In the genomic region with DNA sequence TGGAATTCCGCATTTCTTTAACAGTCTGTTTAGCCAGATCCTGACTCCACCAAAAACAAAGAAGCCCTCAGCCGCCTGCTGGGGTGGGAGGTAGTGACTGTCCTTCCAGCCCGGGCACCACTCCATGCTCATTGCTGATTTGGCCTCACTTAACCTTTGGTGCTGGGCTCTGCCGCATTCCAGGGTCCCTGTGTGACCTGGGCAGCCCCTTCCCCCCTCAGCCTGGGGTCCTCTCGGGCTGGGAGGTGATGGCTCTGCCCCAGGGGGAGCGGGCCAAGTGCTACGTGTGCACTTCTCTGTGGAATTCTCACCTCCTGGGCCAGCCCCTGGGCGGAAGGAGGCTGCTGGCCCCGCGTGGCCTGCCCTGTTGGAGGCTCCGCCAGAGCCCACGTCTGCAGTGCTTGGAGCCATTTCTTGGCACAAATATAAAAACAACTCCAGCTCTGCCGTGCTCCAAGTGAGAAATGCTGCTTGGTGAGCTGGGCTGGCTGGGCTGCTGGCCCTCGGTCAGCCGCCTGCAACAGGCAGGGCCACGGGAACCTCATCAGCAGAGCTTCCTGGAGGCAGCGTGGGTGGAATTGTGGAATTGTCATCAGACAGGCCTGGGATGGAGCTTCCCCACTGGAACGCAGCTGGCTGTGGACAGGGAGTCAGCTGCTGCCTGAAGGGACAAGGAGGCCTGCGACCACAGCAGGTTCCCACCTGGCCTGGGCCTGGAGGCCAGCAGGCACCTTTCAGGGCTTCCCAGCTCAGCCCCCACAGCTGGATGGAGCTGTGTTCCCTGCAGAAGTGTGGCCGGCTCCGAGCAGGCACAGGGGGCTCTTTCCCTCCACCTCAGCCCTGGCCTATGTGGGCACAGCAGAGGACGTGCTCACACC, we compare ENCODE assay signal across 10 cellular contexts.
DNase-seq lines count a peak whose midpoint lies in the region; ATAC-seq and TF ChIP-seq lines count a peak whose summit lies in the region.
"Had no signal": no experiment of that assay in that cellular context is flagged by ENCODE, and none has a peak within 500 bp of the region (broad histone marks: within the 10 kb centered on the region; RNA-seq: fewer than 3 reads in every experiment).

No MANE protein-coding gene starts in this region.

- WGBS in right lobe of liver (ENCODE audit: insufficient coverage, low coverage, low lambda C conversion rate, missing lambda C conversion rate), result 50% methylated on average over 3 of the region's 22 CpGs

- H3K4me3 ChIP-seq in right lobe of liver (no peak overlapping the region), skeletal muscle tissue (ENCODE audit: low read length in 3 of 3) (no peak overlapping the region), A673 (ENCODE audit: low read depth, low read length, poor library complexity, severe bottlenecking) (no peak overlapping the region)

- TF ChIP-seq POLR2A in right lobe of liver (IDR thresholded peaks at IDR 0.05), result no peak

- H3K9ac ChIP-seq in skeletal muscle tissue (ENCODE audit: low read depth in 1 of 3, low read length in 3 of 3), result peak overlapping the region in 2 of 3 donors; percentile 23 to 60

- H3K36me3 ChIP-seq in right lobe of liver (no peaks in the 10 kb centered on the region), skeletal muscle tissue (ENCODE audit: control insufficient read depth in 3 of 3, insufficient read depth in 3 of 3, low read length in 3 of 3) (no peaks in the 10 kb centered on the region), A673 (ENCODE audit: insufficient read depth, low read length, poor library complexity, severe bottlenecking) (no peaks in the 10 kb centered on the region)

- POLR2A ChIA-PET in A673 (lab: Charles Lee; ENCODE audit: low non-redundant PET), result no interaction called here

- intact Hi-C loops in right lobe of liver (cut with DNase I) (no loop called here), A673 (cut with micrococcal nuclease; ENCODE audit: unreplicated experiment) (no loop called here)

- peak in 3 of 4 donors; percentile 16 to 51 (median 44) for ATAC-seq in right lobe of liver
- no peak for ATAC-seq in HG03045 (IDR thresholded peaks at IDR 0.05; ENCODE audit: unreplicated experiment)
- ATAC-seq: naive thymus-derived CD8-positive, alpha-beta T cell had no signal

- no peak for TF ChIP-seq CTCF in right lobe of liver (IDR thresholded peaks at IDR 0.05)
- no peak for TF ChIP-seq CTCF in A673 (conservative IDR thresholded peaks at IDR 0.05; ENCODE audit: low read depth, low read length)

- H3K9me3 ChIP-seq in right lobe of liver (no peaks in the 10 kb centered on the region), skeletal muscle tissue (ENCODE audit: control insufficient read depth in 3 of 3, low read length in 3 of 3) (peaks cover 0 to 3% (median 2%) of the 10 kb centered on the region in 3 donors), A673 (ENCODE audit: low read depth, low read length, poor library complexity, severe bottlenecking) (no peaks in the 10 kb centered on the region)

- H3K27ac ChIP-seq in right lobe of liver (no peak overlapping the region), skeletal muscle tissue (ENCODE audit: low read depth, low read length) (peak overlapping the region; percentile 65), A673 (ENCODE audit: low read depth, low read length, poor library complexity, severe bottlenecking) (no peak overlapping the region)

- DNase-seq in GM04503 (ENCODE audit: low read depth) (peak; percentile 20), dermis blood vessel endothelial cell (peak; percentile 15), right lobe of liver (no peak), NOMO-1 treated with dmso at 0.1 percent for 144 hours (lab: John Stamatoyannopoulos, UW; ENCODE audit: unreplicated experiment) (no peak), A673 (ENCODE audit: low spot score) (no peak)
- no peak for DNase-seq in stimulated activated CD4-positive, alpha-beta T cell treated with anti-CD3 and anti-CD28 coated beads, Interleukin-4, amount 100 ng/mL, for 1 hour
- DNase-seq: DND-41 had no signal

- CTCF ChIA-PET in A673 (lab: Charles Lee), result no interaction called here

- H3K27me3 ChIP-seq in right lobe of liver (no peaks in the 10 kb centered on the region), skeletal muscle tissue (ENCODE audit: control insufficient read depth in 3 of 3, insufficient read depth in 3 of 3, low read length in 3 of 3) (peaks cover 0 to 13% (median 0%) of the 10 kb centered on the region in 3 donors), A673 (replicated peaks; ENCODE audit: insufficient read depth, low read depth, low read length, poor library complexity) (peaks cover 15% of the 10 kb centered on the region)

- BruUV-seq in A673 (replicated peaks; lab: Mats Ljungman, UMichigan), result no TSS peak

- H3K4me1 ChIP-seq in right lobe of liver (no peaks in the 10 kb centered on the region), skeletal muscle tissue (ENCODE audit: control insufficient read depth in 3 of 3, insufficient read depth in 3 of 3, low read length in 3 of 3) (peaks cover 15 to 37% (median 24%) of the 10 kb centered on the region in 3 donors), A673 (ENCODE audit: insufficient read depth, low read length, poor library complexity, severe bottlenecking) (no peaks in the 10 kb centered on the region)

Comparison
In these comparisons a context has a peak if more than half of its experiments do, and no peak if none do; other contexts are left out.
1. DNase-seq: peak in GM04503 (single experiment) and dermis blood vessel endothelial cell (single experiment); none in right lobe of liver (0 of 3), NOMO-1 treated with dmso at 0.1 percent for 144 hours (single experiment), stimulated activated CD4-positive, alpha-beta T cell treated with anti-CD3 and anti-CD28 coated beads, Interleukin-4, amount 100 ng/mL, for 1 hour (single experiment) and A673 (single experiment).